12 cellular contexts compared by ENCODE assay signal in the genomic region with DNA sequence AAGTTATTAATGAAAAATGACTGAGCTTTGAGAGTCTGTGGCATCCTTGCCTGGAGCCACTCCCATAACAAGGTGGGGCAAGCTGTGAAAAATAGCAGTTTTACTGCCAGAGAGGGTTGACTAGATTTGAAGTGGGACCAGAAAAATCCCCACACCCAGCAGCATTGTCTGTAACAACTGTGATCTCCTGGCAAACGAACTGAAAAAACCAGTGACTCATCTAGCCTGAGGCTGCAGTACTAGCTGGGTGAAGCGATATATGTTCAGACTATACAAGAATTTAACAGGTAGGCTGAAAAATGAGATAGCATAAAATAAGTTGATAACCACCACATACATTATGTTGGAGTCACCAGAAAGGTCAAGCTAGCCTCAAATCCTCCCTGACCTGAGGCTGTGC.
DNase-seq lines count a peak whose midpoint lies in the region; FAIRE-seq and TF ChIP-seq lines count a peak whose summit lies in the region.
"Had no signal": no experiment of that assay in that cellular context is flagged by ENCODE, and none has a peak within 500 bp of the region (broad histone marks: within the 10 kb centered on the region; RNA-seq: fewer than 3 reads in every experiment).

No MANE protein-coding gene starts in this region.

- TF ChIP-seq CTCF in astrocyte of the cerebellum (IDR thresholded peaks at IDR 0.05; ENCODE audit: low read depth, low read length, missing control alignments) (no peak), kidney epithelial cell (IDR thresholded peaks at IDR 0.05; ENCODE audit: insufficient read depth, low read length, poor library complexity, severe bottlenecking) (no peak), D721Med (IDR thresholded peaks at IDR 0.05; ENCODE audit: insufficient read depth, missing control alignments) (no peak)

- DNase-seq in AG20443 (ENCODE audit: low spot score) (peak; percentile 63), HPDE6-E6E7 (ENCODE audit: extremely low spot score) (peak; percentile 66), astrocyte of the cerebellum (ENCODE audit: low read depth) (peak; percentile 71), kidney epithelial cell (ENCODE audit: low read depth) (peak; percentile 65), GM19238 (ENCODE audit: insufficient read length, low spot score) (no peak), D721Med (ENCODE audit: insufficient read length, low spot score) (no peak), Kasumi-1 (lab: John Stamatoyannopoulos, UW) (no peak), ecto neural progenitor cell (ENCODE audit: low spot score) (no peak)
- DNase-seq: left cardiac atrium; NCI-H1105; stimulated activated CD4-positive, alpha-beta T cell treated with anti-CD3 and anti-CD28 coated beads, Interleukin-1b, Interleukin-23, amount 100 ng/mL, for 48 hours; T-helper 2 cell had no signal

- in situ Hi-C loops in astrocyte of the cerebellum (cut with HindIII; ENCODE audit: low sequenced_read_pairs), result no loop called here

- no peaks in the 10 kb centered on the region for H3K36me3 ChIP-seq in kidney epithelial cell (ENCODE audit: control insufficient read depth, insufficient read depth, low read length)

- H3K27me3 ChIP-seq in kidney epithelial cell (ENCODE audit: control insufficient read depth, insufficient read depth, low read length), result no peaks in the 10 kb centered on the region

- no peak for FAIRE-seq in D721Med (lab: Jason Lieb, UNC)

- H3K4me3 ChIP-seq in astrocyte of the cerebellum (ENCODE audit: low read depth, low read length) (no peak overlapping the region), kidney epithelial cell (ENCODE audit: low read depth, low read length) (no peak overlapping the region)

Comparison
In these comparisons a context has a peak if more than half of its experiments do, and no peak if none do; other contexts are left out.
1. DNase-seq: peak in AG20443 (single experiment), HPDE6-E6E7 (single experiment), astrocyte of the cerebellum (single experiment) and kidney epithelial cell (single experiment); none in GM19238 (single experiment), D721Med (single experiment), Kasumi-1 (0 of 2) and ecto neural progenitor cell (single experiment).